In the genomic region with DNA sequence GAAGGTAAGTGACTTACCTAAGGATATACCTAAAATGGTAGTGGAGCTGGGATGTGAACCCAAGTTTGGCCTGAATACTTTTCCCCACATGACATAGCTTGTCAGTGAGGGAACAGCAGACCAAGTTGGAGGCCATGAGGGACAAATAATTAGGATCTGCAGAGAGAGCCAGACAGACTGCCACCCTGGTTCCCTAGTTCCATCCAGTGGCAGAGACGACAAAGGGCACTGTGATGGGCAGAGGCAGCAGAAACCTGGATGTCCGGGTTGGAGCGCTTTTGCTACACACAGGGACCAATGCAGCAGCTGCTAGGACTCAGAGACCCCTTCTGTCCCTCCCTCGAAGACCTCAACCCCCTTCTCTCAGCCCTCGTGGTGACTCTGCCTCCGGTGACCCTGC, we compare ENCODE assay signal across 25 cellular contexts. TPM values are rescaled to one million over a fixed set of nuclear protein-coding genes. Genes with fewer than 3 reads are reported as not detected.
"Had no signal": no experiment of that assay in that cellular context is flagged by ENCODE, and none has a peak within 500 bp of the region (broad histone marks: within the 10 kb centered on the region; RNA-seq: fewer than 3 reads in every experiment).

No MANE protein-coding gene starts in this region.

- H3K9ac ChIP-seq: parathyroid adenoma had no signal

- H2AFZ ChIP-seq: parathyroid adenoma had no signal

- H3K27me3 ChIP-seq: vagina had no signal

- H3K79me2 ChIP-seq: parathyroid adenoma had no signal

- DNase-seq: dorsolateral prefrontal cortex; effector CD8-positive, alpha-beta T cell; foreskin melanocyte; heart left ventricle; hippocampal formation; left colon; left ventricle myocardium superior; mesenchymal stem cell; naive B cell; right lobe of liver; stimulated activated CD4-positive, alpha-beta T cell treated with anti-CD3 and anti-CD28 coated beads, Interleukin-4, amount 100 ng/mL, for 1 hour; stimulated activated CD8-positive, alpha-beta memory T cell treated with anti-CD3 and anti-CD28 coated beads, Interleukin-4, amount 100 ng/mL, for 48 hours; stimulated activated naive CD8-positive, alpha-beta T cell treated with anti-CD3 and anti-CD28 coated beads, Interleukin-15, Interleukin-2, amounts not matched to agents 100 U/mL and 50 U/mL, for 24 hours; tibial artery; upper lobe of left lung had no signal

- H3K27ac Mint-ChIP-seq: nephron; stimulated activated effector memory CD8-positive, alpha-beta T cell treated with anti-CD3 and anti-CD28 coated beads, Interleukin-12 subunit alpha, Interleukin-12 subunit beta, amount 100 ng/mL, for 72 hours had no signal

- H3K4me3 ChIP-seq: heart left ventricle, lung, prostate gland, right lobe of liver, tibial artery, upper lobe of left lung, vagina had no signal

- ATAC-seq: heart left ventricle; left colon; left ventricle myocardium superior; right lobe of liver; stimulated activated effector memory CD8-positive, alpha-beta T cell treated with anti-CD3 and anti-CD28 coated beads, Interleukin-12 subunit alpha, Interleukin-12 subunit beta, amount 100 ng/mL, for 72 hours; stimulated activated naive CD8-positive, alpha-beta T cell treated with anti-CD3 and anti-CD28 coated beads, Interleukin-15, Interleukin-2, amounts not matched to agents 100 U/mL and 50 U/mL, for 24 hours had no signal

- H3K4me1 Mint-ChIP-seq: nephron had no signal

- H3K4me1 ChIP-seq: prostate gland, right lobe of liver, vagina had no signal

- H3K9me3 Mint-ChIP-seq: naive B cell; nephron; stimulated activated effector memory CD8-positive, alpha-beta T cell treated with anti-CD3 and anti-CD28 coated beads, Interleukin-12 subunit alpha, Interleukin-12 subunit beta, amount 100 ng/mL, for 72 hours had no signal

- H3K27ac ChIP-seq: dorsolateral prefrontal cortex, heart left ventricle, parathyroid adenoma, prostate gland, right lobe of liver, tibial artery, upper lobe of left lung, vagina had no signal

- H3K4me3 Mint-ChIP-seq: nephron; stimulated activated effector memory CD8-positive, alpha-beta T cell treated with anti-CD3 and anti-CD28 coated beads, Interleukin-12 subunit alpha, Interleukin-12 subunit beta, amount 100 ng/mL, for 72 hours had no signal

- H3K9me3 ChIP-seq: heart left ventricle, prostate gland, right lobe of liver, tibial artery, upper lobe of left lung, vagina had no signal

- H3K36me3 Mint-ChIP-seq: naive B cell; stimulated activated effector memory CD8-positive, alpha-beta T cell treated with anti-CD3 and anti-CD28 coated beads, Interleukin-12 subunit alpha, Interleukin-12 subunit beta, amount 100 ng/mL, for 72 hours had no signal

- H3K36me3 ChIP-seq: heart left ventricle, prostate gland, right lobe of liver, tibial artery, upper lobe of left lung, vagina had no signal

RNA-seq across cellular contexts. Expression of a gene that starts 1.2 kb away (rescaled TPM):
- total RNA-seq: kidney epithelial cell, lung, omental fat pad, renal cortical epithelial cell, right lobe of liver, upper lobe of left lung, vagina had no signal

RNA-seq across cellular contexts. Expression of a gene that starts 15.0 kb away (rescaled TPM):
- total RNA-seq: kidney epithelial cell, omental fat pad, renal cortical epithelial cell, right lobe of liver, temporal lobe, vagina had no signal
